18 cellular contexts compared by ENCODE assay signal in genomic region chr2:121625953-121626352, GRCh38.
"Had no signal": no experiment of that assay in that cellular context is flagged by ENCODE, and none has a peak within 500 bp of the region (broad histone marks: within the 10 kb centered on the region; RNA-seq: fewer than 3 reads in every experiment).

No MANE protein-coding gene starts in this region.

- H3K27ac Mint-ChIP-seq: activated CD4-positive, alpha-beta T cell treated with anti-CD3 and anti-CD28 coated beads for 36 hours; activated naive CD8-positive, alpha-beta T cell treated with anti-CD3 and anti-CD28 coated beads for 36 hours; nephron; T-helper 2 cell treated with Interferon-gamma antibody and Interleukin-4, amounts not matched to agents 5 μg/mL and 100 μg/mL, for 36 hours had no signal

- H3K27me3 Mint-ChIP-seq: activated CD4-positive, alpha-beta T cell treated with anti-CD3 and anti-CD28 coated beads for 36 hours; activated naive CD8-positive, alpha-beta T cell treated with anti-CD3 and anti-CD28 coated beads for 36 hours had no signal

- H3K9me3 Mint-ChIP-seq: T-helper 2 cell treated with Interferon-gamma antibody and Interleukin-4, amounts not matched to agents 5 μg/mL and 100 μg/mL, for 36 hours had no signal

- ATAC-seq: activated CD4-positive, alpha-beta T cell treated with anti-CD3 and anti-CD28 coated beads for 36 hours; body of pancreas; lower lobe of right lung had no signal

- H3K9me3 ChIP-seq: body of pancreas, lower lobe of right lung, thyroid gland had no signal

- H3K4me3 Mint-ChIP-seq: activated CD4-positive, alpha-beta T cell treated with anti-CD3 and anti-CD28 coated beads for 36 hours; activated naive CD8-positive, alpha-beta T cell treated with anti-CD3 and anti-CD28 coated beads for 36 hours; nephron; T-helper 2 cell treated with Interferon-gamma antibody and Interleukin-4, amounts not matched to agents 5 μg/mL and 100 μg/mL, for 36 hours had no signal

- DNase-seq: activated CD4-positive, alpha-beta T cell treated with anti-CD3 and anti-CD28 coated beads for 36 hours; activated CD4-positive, alpha-beta T cell treated with anti-CD3 and anti-CD28 coated beads, Interleukin-2, amount 50 U/mL, for 48 hours; activated naive CD4-positive, alpha-beta T cell; activated naive CD8-positive, alpha-beta T cell treated with anti-CD3 and anti-CD28 coated beads for 36 hours; body of pancreas; central memory CD4-positive, alpha-beta T cell; cortex of kidney; erythroblast; lower lobe of right lung; nucleus accumbens; retina; stimulated activated CD4-positive, alpha-beta T cell treated with anti-CD3 and anti-CD28 coated beads, Interleukin-12 subunit alpha, Interleukin-12 subunit beta, amount 100 ng/mL, for 4 hours; stimulated activated CD4-positive, alpha-beta T cell treated with anti-CD3 and anti-CD28 coated beads, Interleukin-1b, Interleukin-23, amount 100 ng/mL, for 48 hours; stimulated activated CD8-positive, alpha-beta memory T cell treated with anti-CD3 and anti-CD28 coated beads, Interleukin-4, amount 100 ng/mL, for 48 hours; stimulated activated naive CD4-positive, alpha-beta T cell; thyroid gland had no signal
